ENCODE assay signal across 17 cellular contexts in the genomic region with DNA sequence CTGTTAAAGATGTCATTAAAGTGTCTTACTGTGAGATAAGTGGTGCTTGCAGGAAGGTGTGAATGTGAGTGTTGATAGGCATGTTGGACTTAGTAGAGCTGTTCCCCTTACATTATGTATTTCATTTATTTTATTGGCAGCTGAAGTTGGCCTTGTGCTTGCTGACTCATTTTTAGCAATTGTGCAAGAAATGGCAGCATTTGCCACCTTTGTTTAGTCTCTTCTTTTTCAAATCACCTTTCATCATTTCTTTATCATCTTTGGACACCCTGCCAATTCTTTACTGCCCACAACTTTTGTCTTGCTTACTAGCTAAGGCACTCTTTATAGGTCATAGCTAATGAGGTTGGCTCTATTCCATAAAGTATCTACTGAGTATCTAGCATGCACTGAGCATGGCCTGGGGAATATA.
A peak's percentile ranks its signal among the peaks of the same experiment; 100 is the strongest.
DNase-seq lines count a peak whose midpoint lies in the region; ATAC-seq and TF ChIP-seq lines count a peak whose summit lies in the region.
"Had no signal": no experiment of that assay in that cellular context is flagged by ENCODE, and none has a peak within 500 bp of the region (broad histone marks: within the 10 kb centered on the region; RNA-seq: fewer than 3 reads in every experiment).

No MANE protein-coding gene starts in this region.

- H3K27me3 ChIP-seq in HAP-1 (ENCODE audit: low read depth) (no peaks in the 10 kb centered on the region), foreskin keratinocyte (no peaks in the 10 kb centered on the region)
- H3K27me3 ChIP-seq: ovary had no signal

- TF ChIP-seq CTCF in AG09309 (IDR thresholded peaks at IDR 0.05; ENCODE audit: control insufficient read depth, insufficient read depth, low read depth, low read length, missing control alignments) = no peak
- no peak for TF ChIP-seq CTCF in RWPE1 (conservative IDR thresholded peaks at IDR 0.05; ENCODE audit: low read depth)
- TF ChIP-seq CTCF in foreskin keratinocyte (conservative IDR thresholded peaks at IDR 0.05) = no peak

- CTCF ChIA-PET in RWPE1 (lab: Yijun Ruan, JAX) = interaction anchor here (0.6 kb wide), 2 partner anchors 116 to 141 kb away, joined by 3 to 4 read pairs; no protein-coding TSS in a partner anchor

- in situ Hi-C loops in HAP-1 (cut with MboI; ENCODE audit: low sequenced_read_pairs) = no loop called here

- peaks cover 22% of the 10 kb centered on the region for H3K4me1 ChIP-seq in HAP-1
- H3K4me1 ChIP-seq in foreskin keratinocyte = peaks cover 3% of the 10 kb centered on the region

- H3K27ac ChIP-seq in RWPE1 = no peak overlapping the region
- H3K27ac ChIP-seq in foreskin keratinocyte = no peak overlapping the region
- H3K27ac ChIP-seq: ovary had no signal

- ATAC-seq in foreskin keratinocyte = peak; percentile 42
- ATAC-seq in HG03442 (IDR thresholded peaks at IDR 0.05; ENCODE audit: unreplicated experiment) = no peak
- no peak for ATAC-seq in GM21737 (IDR thresholded peaks at IDR 0.05; ENCODE audit: unreplicated experiment)
- ATAC-seq: HCT116, T-cell had no signal

- H3K4me3 ChIP-seq in AG09309 (ENCODE audit: control insufficient read depth, low read depth, low read length) (no peak overlapping the region), HAP-1 (no peak overlapping the region)
- H3K4me3 ChIP-seq: ovary had no signal

- no peaks in the 10 kb centered on the region for H3K36me3 ChIP-seq in HAP-1 (replicated peaks)
- H3K36me3 ChIP-seq: ovary had no signal

- DNase-seq in AG09309 (ENCODE audit: low read depth) (peak; percentile 73), HAP-1 (ENCODE audit: low spot score in 2 of 2) (peak; percentile 62 to 97), RWPE1 (ENCODE audit: low spot score) (peak; percentile 38), foreskin keratinocyte (peak in 1 of 2 donors; percentile 56), Kasumi-1 (lab: John Stamatoyannopoulos, UW) (no peak), HuH-7 (ENCODE audit: low spot score) (no peak)
- DNase-seq: central memory CD4-positive, alpha-beta T cell; DMS153; glutamatergic neuron; kidney glomerular epithelial cell; MM.1S; ovary; substantia nigra; T-cell had no signal

- POLR2A ChIA-PET in RWPE1 (lab: Yijun Ruan, JAX; ENCODE audit: low non-redundant PET) = interaction anchor here (0.6 kb wide), 1 partner anchor 1194 kb away, joined by 6 read pairs; no protein-coding TSS in a partner anchor

- no peaks in the 10 kb centered on the region for H3K9me3 ChIP-seq in HAP-1
- H3K9me3 ChIP-seq: ovary had no signal

Comparison
In these comparisons a context has a peak if more than half of its experiments do, and no peak if none do; other contexts are left out.
1. DNase-seq: peak in AG09309 (single experiment), HAP-1 (2 of 2) and RWPE1 (single experiment); none in Kasumi-1 (0 of 2) and HuH-7 (single experiment).